In the genomic region with DNA sequence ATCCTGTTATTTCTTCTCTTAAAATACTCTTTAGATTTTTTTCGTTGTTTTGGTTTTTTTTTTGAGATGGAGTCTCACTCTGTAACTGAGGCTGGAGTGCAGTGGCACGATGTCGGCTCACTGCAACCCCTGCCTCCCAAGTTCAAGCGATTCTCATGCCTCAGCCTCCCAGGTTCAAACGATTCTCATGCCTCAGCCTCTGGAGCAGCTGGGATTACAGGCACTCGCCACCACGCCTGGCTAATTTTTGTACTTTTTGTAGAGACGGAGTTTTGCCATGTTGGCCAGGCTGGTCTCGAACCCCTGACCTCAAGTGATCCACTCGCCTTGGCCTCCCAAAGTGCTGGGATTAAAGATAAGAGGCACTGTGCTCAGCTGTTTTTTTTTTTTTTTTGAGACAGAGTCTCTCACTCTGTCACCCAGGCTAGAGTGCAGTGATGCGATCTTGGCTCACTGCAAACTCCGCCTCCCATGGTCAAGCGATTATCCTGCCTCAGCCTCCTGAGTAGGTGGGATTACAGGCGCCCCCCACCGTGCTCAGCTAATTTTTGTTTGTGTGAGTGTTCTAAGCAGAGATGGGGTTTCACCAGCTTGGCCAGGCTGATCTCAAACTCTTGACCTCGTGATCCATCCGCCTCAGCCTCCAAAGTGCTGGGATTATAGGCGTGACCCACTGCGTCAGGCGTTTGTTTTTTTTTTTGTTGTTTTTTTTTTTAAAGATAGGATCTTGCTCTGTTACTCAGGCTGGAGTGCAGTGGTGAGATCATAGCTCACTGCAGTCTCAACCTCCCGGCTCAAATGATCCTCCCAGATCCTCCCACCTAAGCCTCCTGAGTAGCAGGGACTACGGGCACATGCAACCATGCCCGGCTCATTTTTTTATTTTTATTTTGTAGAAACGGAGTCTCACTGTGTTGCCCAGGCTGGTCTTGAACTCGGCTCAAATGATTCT, we compare ENCODE assay signal across 1 cellular context.
TF ChIP-seq lines count a peak whose summit lies in the region.

No MANE protein-coding gene starts in this region.

TF ChIP-seq in HepG2, 621 proteins besides CTCF, POLR2A, EP300 and RAD21:
- TF ChIP-seq, protein P1, sequence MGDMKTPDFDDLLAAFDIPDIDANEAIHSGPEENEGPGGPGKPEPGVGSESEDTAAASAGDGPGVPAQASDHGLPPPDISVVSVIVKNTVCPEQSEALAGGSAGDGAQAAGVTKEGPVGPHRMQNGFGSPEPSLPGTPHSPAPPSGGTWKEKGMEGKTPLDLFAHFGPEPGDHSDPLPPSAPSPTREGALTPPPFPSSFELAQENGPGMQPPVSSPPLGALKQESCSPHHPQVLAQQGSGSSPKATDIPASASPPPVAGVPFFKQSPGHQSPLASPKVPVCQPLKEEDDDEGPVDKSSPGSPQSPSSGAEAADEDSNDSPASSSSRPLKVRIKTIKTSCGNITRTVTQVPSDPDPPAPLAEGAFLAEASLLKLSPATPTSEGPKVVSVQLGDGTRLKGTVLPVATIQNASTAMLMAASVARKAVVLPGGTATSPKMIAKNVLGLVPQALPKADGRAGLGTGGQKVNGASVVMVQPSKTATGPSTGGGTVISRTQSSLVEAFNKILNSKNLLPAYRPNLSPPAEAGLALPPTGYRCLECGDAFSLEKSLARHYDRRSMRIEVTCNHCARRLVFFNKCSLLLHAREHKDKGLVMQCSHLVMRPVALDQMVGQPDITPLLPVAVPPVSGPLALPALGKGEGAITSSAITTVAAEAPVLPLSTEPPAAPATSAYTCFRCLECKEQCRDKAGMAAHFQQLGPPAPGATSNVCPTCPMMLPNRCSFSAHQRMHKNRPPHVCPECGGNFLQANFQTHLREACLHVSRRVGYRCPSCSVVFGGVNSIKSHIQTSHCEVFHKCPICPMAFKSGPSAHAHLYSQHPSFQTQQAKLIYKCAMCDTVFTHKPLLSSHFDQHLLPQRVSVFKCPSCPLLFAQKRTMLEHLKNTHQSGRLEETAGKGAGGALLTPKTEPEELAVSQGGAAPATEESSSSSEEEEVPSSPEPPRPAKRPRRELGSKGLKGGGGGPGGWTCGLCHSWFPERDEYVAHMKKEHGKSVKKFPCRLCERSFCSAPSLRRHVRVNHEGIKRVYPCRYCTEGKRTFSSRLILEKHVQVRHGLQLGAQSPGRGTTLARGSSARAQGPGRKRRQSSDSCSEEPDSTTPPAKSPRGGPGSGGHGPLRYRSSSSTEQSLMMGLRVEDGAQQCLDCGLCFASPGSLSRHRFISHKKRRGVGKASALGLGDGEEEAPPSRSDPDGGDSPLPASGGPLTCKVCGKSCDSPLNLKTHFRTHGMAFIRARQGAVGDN (CRISPR knock-in tag; IDR thresholded peaks at IDR 0.05), result 0 out of 2 replicates have a peak, but pooled peaks have one; percentile 12
- peak; percentile 59; the same call in 1 of the 2 replicates for TF ChIP-seq ZBTB38 (CRISPR knock-in tag; IDR thresholded peaks at IDR 0.05)
